1 cellular context compared by ENCODE assay signal in the genomic region with DNA sequence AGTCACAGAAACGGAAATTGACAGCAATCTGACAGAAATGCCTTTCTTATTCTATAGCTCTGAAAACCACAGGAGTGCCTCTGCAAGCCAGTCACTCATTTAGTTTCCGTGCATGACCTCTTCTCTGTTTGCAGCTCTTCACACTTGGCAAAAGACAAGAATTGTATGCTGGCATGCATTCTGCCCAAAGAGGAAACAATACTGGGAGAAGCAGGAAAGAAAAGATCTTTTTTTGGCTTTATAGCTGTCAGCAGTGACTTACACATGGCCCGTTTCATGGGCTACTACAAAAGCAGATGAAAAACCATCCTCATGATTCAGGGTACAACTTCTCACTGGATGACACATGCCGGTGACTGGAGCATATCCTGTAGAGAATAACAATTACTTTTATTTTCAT.
A peak's percentile ranks its signal among the peaks of the same experiment; 100 is the strongest.
TF ChIP-seq lines count a peak whose summit lies in the region.

No MANE protein-coding gene starts in this region.

TF ChIP-seq in Ishikawa, 13 proteins besides CTCF, POLR2A, EP300 and RAD21 (continued from another document):
- no peak for TF ChIP-seq CEBPB (IDR thresholded peaks at IDR 0.05)
- peak; percentile 69 for TF ChIP-seq TEAD4 (IDR thresholded peaks at IDR 0.05)
- TF ChIP-seq ZBTB7A (IDR thresholded peaks at IDR 0.05; ENCODE audit: low read depth), result no peak
- TF ChIP-seq TAF1 (IDR thresholded peaks at IDR 0.05; ENCODE audit: low read depth), result no peak
- TF ChIP-seq YY1 (IDR thresholded peaks at IDR 0.05; ENCODE audit: low read depth), result no peak
- TF ChIP-seq CREB1 (IDR thresholded peaks at IDR 0.05; ENCODE audit: low read depth), result no peak
- TF ChIP-seq EGR1 (IDR thresholded peaks at IDR 0.05), result no peak
- TF ChIP-seq TCF12 (IDR thresholded peaks at IDR 0.05; ENCODE audit: low read depth), result peak; percentile 84
